1 cellular context compared by ENCODE assay signal in the genomic region with DNA sequence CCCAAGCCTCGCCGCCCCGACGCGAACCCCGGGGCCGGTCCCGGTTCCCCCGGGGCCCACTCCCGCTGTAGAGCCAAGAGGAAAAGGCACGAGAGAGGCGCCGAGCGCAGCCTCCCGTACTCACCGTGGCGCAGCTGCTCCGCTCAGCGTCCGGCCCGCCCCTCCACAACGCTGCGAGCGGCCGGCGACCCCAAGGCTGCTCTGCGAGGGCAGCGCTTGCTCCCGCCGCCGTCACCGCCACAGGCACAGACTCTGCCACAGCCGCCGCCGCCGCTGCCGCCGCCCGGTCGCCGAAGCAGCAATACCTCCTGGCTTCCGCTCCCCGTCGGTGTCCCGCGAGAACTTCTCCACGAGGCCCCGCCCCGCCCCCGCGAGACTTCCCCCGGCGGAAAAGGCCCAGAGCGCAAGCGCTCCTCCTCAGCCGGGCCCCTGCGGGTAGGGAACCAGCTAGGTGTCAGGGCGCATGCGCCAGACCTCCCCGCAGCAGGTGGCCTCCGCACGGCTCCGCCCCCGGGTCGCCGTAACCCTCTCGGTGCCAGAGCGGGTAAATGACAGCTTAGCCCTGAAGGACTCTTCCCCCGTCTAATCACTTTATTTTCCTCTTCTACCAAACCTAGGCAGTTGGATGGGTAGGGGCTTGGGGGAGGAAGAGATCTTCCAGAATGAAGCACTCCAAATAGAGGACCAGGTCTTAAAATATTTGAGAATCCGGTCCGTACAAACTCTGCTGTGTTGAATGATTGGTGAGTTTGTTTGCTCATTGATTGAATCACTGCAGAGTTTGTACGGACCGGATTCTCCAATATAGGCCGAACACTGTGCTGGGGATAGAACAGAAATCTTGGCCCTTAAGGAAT.
TF ChIP-seq lines count a peak whose summit lies in the region.

A gene (minus strand): TSS at position 314 of the 857 bp plus-strand sequence. CDS start 12,050 bp downstream, outside the sequence.

TF ChIP-seq in GM12878, 131 proteins besides CTCF, POLR2A, EP300 and RAD21 (continued from another document and continues in another):
- TF ChIP-seq, protein P1, sequence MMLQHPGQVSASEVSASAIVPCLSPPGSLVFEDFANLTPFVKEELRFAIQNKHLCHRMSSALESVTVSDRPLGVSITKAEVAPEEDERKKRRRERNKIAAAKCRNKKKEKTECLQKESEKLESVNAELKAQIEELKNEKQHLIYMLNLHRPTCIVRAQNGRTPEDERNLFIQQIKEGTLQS (IDR thresholded peaks at IDR 0.05; ENCODE audit: borderline replicate concordance, extremely low read depth, low read depth, low read length) = peak; percentile 28; the same call in 1 of the 2 replicates
- TF ChIP-seq CBX3 (IDR thresholded peaks at IDR 0.05; ENCODE audit: borderline replicate concordance, low read depth) (no peak), SREBF1 (IDR thresholded peaks at IDR 0.05; ENCODE audit: low read length) (no peak), RBBP5 (conservative IDR thresholded peaks at IDR 0.05) (no peak), JUNB (IDR thresholded peaks at IDR 0.05) (no peak), NR2F1 (conservative IDR thresholded peaks at IDR 0.05) (0 out of 2 replicates have a peak, but pooled peaks have one; percentile 45), MTA3 (IDR thresholded peaks at IDR 0.05; ENCODE audit: borderline replicate concordance, low read length) (no peak), PAX5 (IDR thresholded peaks at IDR 0.05; ENCODE audit: borderline replicate concordance, low read depth, low read length) (peak; percentile 63; the same call in 1 of the 2 replicates), CREB1 (IDR thresholded peaks at IDR 0.05; ENCODE audit: low read depth) (no peak; the same call in 1 of the 2 replicates), KLF5 (IDR thresholded peaks at IDR 0.05; ENCODE audit: partially characterized antibody) (peak; percentile 54), NR2C1 (IDR thresholded peaks at IDR 0.05) (no peak), ETV6 (conservative IDR thresholded peaks at IDR 0.05 in 1 of 2, IDR thresholded peaks at IDR 0.05 in 1 of 2; ENCODE audit: borderline replicate concordance in 1 of 2, low read depth in 1 of 2) (no peak), BMI1 (IDR thresholded peaks at IDR 0.05; ENCODE audit: borderline replicate concordance) (no peak), TARDBP (IDR thresholded peaks at IDR 0.05; ENCODE audit: borderline replicate concordance) (0 out of 2 replicates have a peak, but pooled peaks have one; percentile 25), TCF12 (IDR thresholded peaks at IDR 0.05; ENCODE audit: low read depth, low read length) (peak; percentile 81; the same call in 1 of the 2 replicates)
- TF ChIP-seq, protein P2, sequence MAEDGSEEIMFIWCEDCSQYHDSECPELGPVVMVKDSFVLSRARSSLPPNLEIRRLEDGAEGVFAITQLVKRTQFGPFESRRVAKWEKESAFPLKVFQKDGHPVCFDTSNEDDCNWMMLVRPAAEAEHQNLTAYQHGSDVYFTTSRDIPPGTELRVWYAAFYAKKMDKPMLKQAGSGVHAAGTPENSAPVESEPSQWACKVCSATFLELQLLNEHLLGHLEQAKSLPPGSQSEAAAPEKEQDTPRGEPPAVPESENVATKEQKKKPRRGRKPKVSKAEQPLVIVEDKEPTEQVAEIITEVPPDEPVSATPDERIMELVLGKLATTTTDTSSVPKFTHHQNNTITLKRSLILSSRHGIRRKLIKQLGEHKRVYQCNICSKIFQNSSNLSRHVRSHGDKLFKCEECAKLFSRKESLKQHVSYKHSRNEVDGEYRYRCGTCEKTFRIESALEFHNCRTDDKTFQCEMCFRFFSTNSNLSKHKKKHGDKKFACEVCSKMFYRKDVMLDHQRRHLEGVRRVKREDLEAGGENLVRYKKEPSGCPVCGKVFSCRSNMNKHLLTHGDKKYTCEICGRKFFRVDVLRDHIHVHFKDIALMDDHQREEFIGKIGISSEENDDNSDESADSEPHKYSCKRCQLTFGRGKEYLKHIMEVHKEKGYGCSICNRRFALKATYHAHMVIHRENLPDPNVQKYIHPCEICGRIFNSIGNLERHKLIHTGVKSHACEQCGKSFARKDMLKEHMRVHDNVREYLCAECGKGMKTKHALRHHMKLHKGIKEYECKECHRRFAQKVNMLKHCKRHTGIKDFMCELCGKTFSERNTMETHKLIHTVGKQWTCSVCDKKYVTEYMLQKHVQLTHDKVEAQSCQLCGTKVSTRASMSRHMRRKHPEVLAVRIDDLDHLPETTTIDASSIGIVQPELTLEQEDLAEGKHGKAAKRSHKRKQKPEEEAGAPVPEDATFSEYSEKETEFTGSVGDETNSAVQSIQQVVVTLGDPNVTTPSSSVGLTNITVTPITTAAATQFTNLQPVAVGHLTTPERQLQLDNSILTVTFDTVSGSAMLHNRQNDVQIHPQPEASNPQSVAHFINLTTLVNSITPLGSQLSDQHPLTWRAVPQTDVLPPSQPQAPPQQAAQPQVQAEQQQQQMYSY (CRISPR knock-in tag; IDR thresholded peaks at IDR 0.05) = no peak
- TF ChIP-seq, protein P3, sequence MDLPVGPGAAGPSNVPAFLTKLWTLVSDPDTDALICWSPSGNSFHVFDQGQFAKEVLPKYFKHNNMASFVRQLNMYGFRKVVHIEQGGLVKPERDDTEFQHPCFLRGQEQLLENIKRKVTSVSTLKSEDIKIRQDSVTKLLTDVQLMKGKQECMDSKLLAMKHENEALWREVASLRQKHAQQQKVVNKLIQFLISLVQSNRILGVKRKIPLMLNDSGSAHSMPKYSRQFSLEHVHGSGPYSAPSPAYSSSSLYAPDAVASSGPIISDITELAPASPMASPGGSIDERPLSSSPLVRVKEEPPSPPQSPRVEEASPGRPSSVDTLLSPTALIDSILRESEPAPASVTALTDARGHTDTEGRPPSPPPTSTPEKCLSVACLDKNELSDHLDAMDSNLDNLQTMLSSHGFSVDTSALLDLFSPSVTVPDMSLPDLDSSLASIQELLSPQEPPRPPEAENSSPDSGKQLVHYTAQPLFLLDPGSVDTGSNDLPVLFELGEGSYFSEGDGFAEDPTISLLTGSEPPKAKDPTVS (IDR thresholded peaks at IDR 0.05; ENCODE audit: low read depth, low read length) = no peak
- TF ChIP-seq, protein P4, sequence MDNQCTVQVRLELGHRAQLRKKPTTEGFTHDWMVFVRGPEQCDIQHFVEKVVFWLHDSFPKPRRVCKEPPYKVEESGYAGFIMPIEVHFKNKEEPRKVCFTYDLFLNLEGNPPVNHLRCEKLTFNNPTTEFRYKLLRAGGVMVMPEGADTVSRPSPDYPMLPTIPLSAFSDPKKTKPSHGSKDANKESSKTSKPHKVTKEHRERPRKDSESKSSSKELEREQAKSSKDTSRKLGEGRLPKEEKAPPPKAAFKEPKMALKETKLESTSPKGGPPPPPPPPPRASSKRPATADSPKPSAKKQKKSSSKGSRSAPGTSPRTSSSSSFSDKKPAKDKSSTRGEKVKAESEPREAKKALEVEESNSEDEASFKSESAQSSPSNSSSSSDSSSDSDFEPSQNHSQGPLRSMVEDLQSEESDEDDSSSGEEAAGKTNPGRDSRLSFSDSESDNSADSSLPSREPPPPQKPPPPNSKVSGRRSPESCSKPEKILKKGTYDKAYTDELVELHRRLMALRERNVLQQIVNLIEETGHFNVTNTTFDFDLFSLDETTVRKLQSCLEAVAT (IDR thresholded peaks at IDR 0.05) = no peak
- TF ChIP-seq, protein P5, sequence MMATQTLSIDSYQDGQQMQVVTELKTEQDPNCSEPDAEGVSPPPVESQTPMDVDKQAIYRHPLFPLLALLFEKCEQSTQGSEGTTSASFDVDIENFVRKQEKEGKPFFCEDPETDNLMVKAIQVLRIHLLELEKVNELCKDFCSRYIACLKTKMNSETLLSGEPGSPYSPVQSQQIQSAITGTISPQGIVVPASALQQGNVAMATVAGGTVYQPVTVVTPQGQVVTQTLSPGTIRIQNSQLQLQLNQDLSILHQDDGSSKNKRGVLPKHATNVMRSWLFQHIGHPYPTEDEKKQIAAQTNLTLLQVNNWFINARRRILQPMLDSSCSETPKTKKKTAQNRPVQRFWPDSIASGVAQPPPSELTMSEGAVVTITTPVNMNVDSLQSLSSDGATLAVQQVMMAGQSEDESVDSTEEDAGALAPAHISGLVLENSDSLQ (IDR thresholded peaks at IDR 0.05) = peak; percentile 87
- TF ChIP-seq, protein P6, sequence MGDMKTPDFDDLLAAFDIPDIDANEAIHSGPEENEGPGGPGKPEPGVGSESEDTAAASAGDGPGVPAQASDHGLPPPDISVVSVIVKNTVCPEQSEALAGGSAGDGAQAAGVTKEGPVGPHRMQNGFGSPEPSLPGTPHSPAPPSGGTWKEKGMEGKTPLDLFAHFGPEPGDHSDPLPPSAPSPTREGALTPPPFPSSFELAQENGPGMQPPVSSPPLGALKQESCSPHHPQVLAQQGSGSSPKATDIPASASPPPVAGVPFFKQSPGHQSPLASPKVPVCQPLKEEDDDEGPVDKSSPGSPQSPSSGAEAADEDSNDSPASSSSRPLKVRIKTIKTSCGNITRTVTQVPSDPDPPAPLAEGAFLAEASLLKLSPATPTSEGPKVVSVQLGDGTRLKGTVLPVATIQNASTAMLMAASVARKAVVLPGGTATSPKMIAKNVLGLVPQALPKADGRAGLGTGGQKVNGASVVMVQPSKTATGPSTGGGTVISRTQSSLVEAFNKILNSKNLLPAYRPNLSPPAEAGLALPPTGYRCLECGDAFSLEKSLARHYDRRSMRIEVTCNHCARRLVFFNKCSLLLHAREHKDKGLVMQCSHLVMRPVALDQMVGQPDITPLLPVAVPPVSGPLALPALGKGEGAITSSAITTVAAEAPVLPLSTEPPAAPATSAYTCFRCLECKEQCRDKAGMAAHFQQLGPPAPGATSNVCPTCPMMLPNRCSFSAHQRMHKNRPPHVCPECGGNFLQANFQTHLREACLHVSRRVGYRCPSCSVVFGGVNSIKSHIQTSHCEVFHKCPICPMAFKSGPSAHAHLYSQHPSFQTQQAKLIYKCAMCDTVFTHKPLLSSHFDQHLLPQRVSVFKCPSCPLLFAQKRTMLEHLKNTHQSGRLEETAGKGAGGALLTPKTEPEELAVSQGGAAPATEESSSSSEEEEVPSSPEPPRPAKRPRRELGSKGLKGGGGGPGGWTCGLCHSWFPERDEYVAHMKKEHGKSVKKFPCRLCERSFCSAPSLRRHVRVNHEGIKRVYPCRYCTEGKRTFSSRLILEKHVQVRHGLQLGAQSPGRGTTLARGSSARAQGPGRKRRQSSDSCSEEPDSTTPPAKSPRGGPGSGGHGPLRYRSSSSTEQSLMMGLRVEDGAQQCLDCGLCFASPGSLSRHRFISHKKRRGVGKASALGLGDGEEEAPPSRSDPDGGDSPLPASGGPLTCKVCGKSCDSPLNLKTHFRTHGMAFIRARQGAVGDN (IDR thresholded peaks at IDR 0.05) = peak; percentile 48; the same call in 1 of the 2 replicates
- TF ChIP-seq, protein P7, sequence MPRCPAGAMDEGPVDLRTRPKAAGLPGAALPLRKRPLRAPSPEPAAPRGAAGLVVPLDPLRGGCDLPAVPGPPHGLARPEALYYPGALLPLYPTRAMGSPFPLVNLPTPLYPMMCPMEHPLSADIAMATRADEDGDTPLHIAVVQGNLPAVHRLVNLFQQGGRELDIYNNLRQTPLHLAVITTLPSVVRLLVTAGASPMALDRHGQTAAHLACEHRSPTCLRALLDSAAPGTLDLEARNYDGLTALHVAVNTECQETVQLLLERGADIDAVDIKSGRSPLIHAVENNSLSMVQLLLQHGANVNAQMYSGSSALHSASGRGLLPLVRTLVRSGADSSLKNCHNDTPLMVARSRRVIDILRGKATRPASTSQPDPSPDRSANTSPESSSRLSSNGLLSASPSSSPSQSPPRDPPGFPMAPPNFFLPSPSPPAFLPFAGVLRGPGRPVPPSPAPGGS (IDR thresholded peaks at IDR 0.05; ENCODE audit: borderline replicate concordance, insufficient read depth, low read depth, low read length, poor library complexity, severe bottlenecking) = no peak
- TF ChIP-seq, protein P8, sequence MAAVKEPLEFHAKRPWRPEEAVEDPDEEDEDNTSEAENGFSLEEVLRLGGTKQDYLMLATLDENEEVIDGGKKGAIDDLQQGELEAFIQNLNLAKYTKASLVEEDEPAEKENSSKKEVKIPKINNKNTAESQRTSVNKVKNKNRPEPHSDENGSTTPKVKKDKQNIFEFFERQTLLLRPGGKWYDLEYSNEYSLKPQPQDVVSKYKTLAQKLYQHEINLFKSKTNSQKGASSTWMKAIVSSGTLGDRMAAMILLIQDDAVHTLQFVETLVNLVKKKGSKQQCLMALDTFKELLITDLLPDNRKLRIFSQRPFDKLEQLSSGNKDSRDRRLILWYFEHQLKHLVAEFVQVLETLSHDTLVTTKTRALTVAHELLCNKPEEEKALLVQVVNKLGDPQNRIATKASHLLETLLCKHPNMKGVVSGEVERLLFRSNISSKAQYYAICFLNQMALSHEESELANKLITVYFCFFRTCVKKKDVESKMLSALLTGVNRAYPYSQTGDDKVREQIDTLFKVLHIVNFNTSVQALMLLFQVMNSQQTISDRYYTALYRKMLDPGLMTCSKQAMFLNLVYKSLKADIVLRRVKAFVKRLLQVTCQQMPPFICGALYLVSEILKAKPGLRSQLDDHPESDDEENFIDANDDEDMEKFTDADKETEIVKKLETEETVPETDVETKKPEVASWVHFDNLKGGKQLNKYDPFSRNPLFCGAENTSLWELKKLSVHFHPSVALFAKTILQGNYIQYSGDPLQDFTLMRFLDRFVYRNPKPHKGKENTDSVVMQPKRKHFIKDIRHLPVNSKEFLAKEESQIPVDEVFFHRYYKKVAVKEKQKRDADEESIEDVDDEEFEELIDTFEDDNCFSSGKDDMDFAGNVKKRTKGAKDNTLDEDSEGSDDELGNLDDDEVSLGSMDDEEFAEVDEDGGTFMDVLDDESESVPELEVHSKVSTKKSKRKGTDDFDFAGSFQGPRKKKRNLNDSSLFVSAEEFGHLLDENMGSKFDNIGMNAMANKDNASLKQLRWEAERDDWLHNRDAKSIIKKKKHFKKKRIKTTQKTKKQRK (IDR thresholded peaks at IDR 0.05; ENCODE audit: low read depth, low read length) = no peak
- TF ChIP-seq, protein P9, sequence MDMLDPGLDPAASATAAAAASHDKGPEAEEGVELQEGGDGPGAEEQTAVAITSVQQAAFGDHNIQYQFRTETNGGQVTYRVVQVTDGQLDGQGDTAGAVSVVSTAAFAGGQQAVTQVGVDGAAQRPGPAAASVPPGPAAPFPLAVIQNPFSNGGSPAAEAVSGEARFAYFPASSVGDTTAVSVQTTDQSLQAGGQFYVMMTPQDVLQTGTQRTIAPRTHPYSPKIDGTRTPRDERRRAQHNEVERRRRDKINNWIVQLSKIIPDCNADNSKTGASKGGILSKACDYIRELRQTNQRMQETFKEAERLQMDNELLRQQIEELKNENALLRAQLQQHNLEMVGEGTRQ (IDR thresholded peaks at IDR 0.05; ENCODE audit: borderline replicate concordance, low read depth, low read length) = peak; percentile 40
- TF ChIP-seq, protein P10, sequence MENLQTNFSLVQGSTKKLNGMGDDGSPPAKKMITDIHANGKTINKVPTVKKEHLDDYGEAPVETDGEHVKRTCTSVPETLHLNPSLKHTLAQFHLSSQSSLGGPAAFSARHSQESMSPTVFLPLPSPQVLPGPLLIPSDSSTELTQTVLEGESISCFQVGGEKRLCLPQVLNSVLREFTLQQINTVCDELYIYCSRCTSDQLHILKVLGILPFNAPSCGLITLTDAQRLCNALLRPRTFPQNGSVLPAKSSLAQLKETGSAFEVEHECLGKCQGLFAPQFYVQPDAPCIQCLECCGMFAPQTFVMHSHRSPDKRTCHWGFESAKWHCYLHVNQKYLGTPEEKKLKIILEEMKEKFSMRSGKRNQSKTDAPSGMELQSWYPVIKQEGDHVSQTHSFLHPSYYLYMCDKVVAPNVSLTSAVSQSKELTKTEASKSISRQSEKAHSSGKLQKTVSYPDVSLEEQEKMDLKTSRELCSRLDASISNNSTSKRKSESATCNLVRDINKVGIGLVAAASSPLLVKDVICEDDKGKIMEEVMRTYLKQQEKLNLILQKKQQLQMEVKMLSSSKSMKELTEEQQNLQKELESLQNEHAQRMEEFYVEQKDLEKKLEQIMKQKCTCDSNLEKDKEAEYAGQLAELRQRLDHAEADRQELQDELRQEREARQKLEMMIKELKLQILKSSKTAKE (IDR thresholded peaks at IDR 0.05; ENCODE audit: low read depth, poor library complexity, severe bottlenecking) = peak; percentile 27
